ENCODE assay signal across 8 cellular contexts in genomic region chr19:36771275-36772231, GRCh38. TPM values are rescaled to one million over a fixed set of nuclear protein-coding genes. Genes with fewer than 3 reads are reported as not detected.
A peak's percentile ranks its signal among the peaks of the same experiment; 100 is the strongest.
DNase-seq lines count a peak whose midpoint lies in the region; ATAC-seq, FAIRE-seq and TF ChIP-seq lines count a peak whose summit lies in the region.

No MANE protein-coding gene starts in this region.

- H3K9me3 Mint-ChIP-seq in stimulated activated effector memory CD8-positive, alpha-beta T cell treated with anti-CD3 and anti-CD28 coated beads, Interleukin-12 subunit alpha, Interleukin-12 subunit beta, amount 100 ng/mL, for 72 hours: peaks cover 8% of the 10 kb centered on the region

- POLR2A ChIA-PET in HepG2 (lab: Yijun Ruan, JAX): interaction anchor here (0.6 to 1.7 kb wide), 8 partner anchors 66 to 718 kb away, joined by 3 to 13 read pairs (median 4); partner anchors contain the start of genes ZNF260, ZNF345, ZNF382 and ZNF383

- peak; percentile 74 for ATAC-seq in HepG2
- no peak for ATAC-seq in stimulated activated effector memory CD8-positive, alpha-beta T cell treated with anti-CD3 and anti-CD28 coated beads, Interleukin-12 subunit alpha, Interleukin-12 subunit beta, amount 100 ng/mL, for 72 hours
- no peak for ATAC-seq in GM18909 (IDR thresholded peaks at IDR 0.05; ENCODE audit: poor library complexity, unreplicated experiment)
- ATAC-seq in HG02970 (IDR thresholded peaks at IDR 0.05; ENCODE audit: low FRiP score, unreplicated experiment): no peak

- peaks cover 27% of the 10 kb centered on the region for H3K4me1 Mint-ChIP-seq in stimulated activated effector memory CD8-positive, alpha-beta T cell treated with anti-CD3 and anti-CD28 coated beads, Interleukin-12 subunit alpha, Interleukin-12 subunit beta, amount 100 ng/mL, for 72 hours

- peaks cover 3% of the 10 kb centered on the region for H3K79me2 ChIP-seq in HepG2 (ENCODE audit: insufficient read depth, low read length)

- DNase-seq in DMS 273 treated with DMSO at 0.1 percent for 48 hours (lab: John Stamatoyannopoulos, UW) (peak; percentile 79), HS-27A (ENCODE audit: low read depth) (peak; percentile 58), SKM-1 treated with dmso at 0.1 percent for 144 hours (lab: John Stamatoyannopoulos, UW; ENCODE audit: unreplicated experiment) (peak; percentile 31), dorsolateral prefrontal cortex (peak in 1 of 10 donors; percentile 19), HepG2 (ENCODE audit: low spot score) (peak; percentile 85)
- peak in 1 of 2 donors; percentile 56 for DNase-seq in stimulated activated effector memory CD8-positive, alpha-beta T cell treated with anti-CD3 and anti-CD28 coated beads, Interleukin-12 subunit alpha, Interleukin-12 subunit beta, amount 100 ng/mL, for 72 hours (ENCODE audit: low spot score in 2 of 2)

- no TSS peak for BruUV-seq in HepG2 (replicated peaks; lab: Mats Ljungman, UMichigan)

- peak; percentile 22 to 69; a peak in 2 of 4 replicates for TF ChIP-seq POLR2A in HepG2 (IDR thresholded peaks at IDR 0.05; ENCODE audit: insufficient read depth in 1 of 2, low read depth in 2 of 2, low read length in 2 of 2)

- 11% methylated on average over 18 of the region's 29 CpGs for WGBS in HepG2 (ENCODE audit: low lambda C conversion rate)

- intact Hi-C loops in dorsolateral prefrontal cortex (cut with DNase I) (loop anchor here (2.0 to 10.0 kb wide), 7 partner anchors 66 to 244 kb away; partner anchors contain the start of genes ZNF567 (in 2 of the 2), ZNF260 (in 1 of the 2), ZNF345 (in 1 of the 2) and ZNF461 (in 1 of the 2)), HepG2 (cut with micrococcal nuclease; ENCODE audit: unreplicated experiment) (loop anchor here (2.0 to 5.0 kb wide), 2 partner anchors 81 to 199 kb away; partner anchors contain the start of genes ZNF345 and ZNF529)

- H3K4me3 ChIP-seq in dorsolateral prefrontal cortex (peak overlapping the region; percentile 21 to 100 (median 88)), HepG2 (replicated peaks in 1 of 3; ENCODE audit: insufficient read depth in 1 of 3, low read depth in 2 of 3, low read length in 3 of 3) (peak overlapping the region; percentile 73 to 93 (median 78))

- peak; percentile 54 for FAIRE-seq in HepG2 (lab: Jason Lieb, UNC)

- H3K36me3 Mint-ChIP-seq in stimulated activated effector memory CD8-positive, alpha-beta T cell treated with anti-CD3 and anti-CD28 coated beads, Interleukin-12 subunit alpha, Interleukin-12 subunit beta, amount 100 ng/mL, for 72 hours: peaks cover 21% of the 10 kb centered on the region

- H3K36me3 ChIP-seq in HepG2 (replicated peaks in 1 of 2; ENCODE audit: control insufficient read depth in 1 of 2, insufficient read depth in 2 of 2, low read length in 2 of 2): no peaks in the 10 kb centered on the region

- peak overlapping the region; percentile 75 for H3K9ac ChIP-seq in HepG2 (ENCODE audit: insufficient read depth, low read depth, low read length)

- H3K27ac Mint-ChIP-seq in stimulated activated effector memory CD8-positive, alpha-beta T cell treated with anti-CD3 and anti-CD28 coated beads, Interleukin-12 subunit alpha, Interleukin-12 subunit beta, amount 100 ng/mL, for 72 hours: peak overlapping the region; percentile 95

- TF ChIP-seq CTCF in dorsolateral prefrontal cortex (IDR thresholded peaks at IDR 0.05 in 54 of 56, conservative IDR thresholded peaks at IDR 0.05 in 2 of 56; ENCODE audit: low read depth in 1 of 56, partially characterized antibody in 56 of 56) (no peak), HepG2 (CRISPR knock-in tag; IDR thresholded peaks at IDR 0.05) (no peak)

- no peak for TF ChIP-seq EP300 in HepG2 (IDR thresholded peaks at IDR 0.05; ENCODE audit: low read depth in 2 of 2, low read length in 2 of 2)
- TF ChIP-seq EP300 in HepG2 (CRISPR knock-in tag; IDR thresholded peaks at IDR 0.05; ENCODE audit: borderline replicate concordance): no peak

- H3K27me3 ChIP-seq in dorsolateral prefrontal cortex (no peaks in the 10 kb centered on the region), HepG2 (ENCODE audit: control insufficient read depth in 1 of 2, insufficient read depth in 2 of 2, low read length in 2 of 2) (no peaks in the 10 kb centered on the region; a peak in 1 of 5 replicates)

- peak overlapping the region; percentile 83 for H3K4me2 ChIP-seq in HepG2 (ENCODE audit: low read depth, low read length)

- no peak for TF ChIP-seq RAD21 in HepG2 (CRISPR knock-in tag; IDR thresholded peaks at IDR 0.05)

- H4K20me1 ChIP-seq in HepG2 (ENCODE audit: insufficient read depth, low read length): no peaks in the 10 kb centered on the region

- peak overlapping the region in 29 of 59 donors; percentile 7 to 97 (median 87) for H3K27ac ChIP-seq in dorsolateral prefrontal cortex
- H3K27ac ChIP-seq in HepG2 (ENCODE audit: extremely low read length, insufficient read depth, low read length): peak overlapping the region; percentile 79

- H3K4me1 ChIP-seq in HepG2 (ENCODE audit: insufficient read depth, low read length): 0 out of 2 replicates have a peak, but pooled peaks cover 5% of the 10 kb centered on the region

- peak overlapping the region; percentile 98 for H3K4me3 Mint-ChIP-seq in stimulated activated effector memory CD8-positive, alpha-beta T cell treated with anti-CD3 and anti-CD28 coated beads, Interleukin-12 subunit alpha, Interleukin-12 subunit beta, amount 100 ng/mL, for 72 hours

- CTCF ChIA-PET in HepG2 (lab: Yijun Ruan, JAX; ENCODE audit: low intra/inter-chr PET ratio, low total read pairs): no interaction called here

- in situ Hi-C loops in HepG2 (cut with HindIII; ENCODE audit: extremely low pct_ligation_motif_present, low pct_unique_long_range_greater_than_20kb): no loop called here

- H2AFZ ChIP-seq in HepG2 (ENCODE audit: low read length): peak overlapping the region; percentile 2

- peaks cover 54% of the 10 kb centered on the region for H3K9me3 ChIP-seq in HepG2 (ENCODE audit: low read length)

TF ChIP-seq in HepG2, 621 proteins besides CTCF, POLR2A, EP300 and RAD21 (continues in another document):
- TF ChIP-seq IRF2 (CRISPR knock-in tag; IDR thresholded peaks at IDR 0.05) (peak; percentile 59; the same call in 1 of the 2 replicates), SAP130 (CRISPR knock-in tag; IDR thresholded peaks at IDR 0.05; ENCODE audit: low read depth) (peak; percentile 54; the same call in 1 of the 2 replicates), SPEN (CRISPR knock-in tag; IDR thresholded peaks at IDR 0.05; ENCODE audit: low read depth) (0 out of 2 replicates have a peak, but pooled peaks have one; percentile 24), SRF (IDR thresholded peaks at IDR 0.05; ENCODE audit: low read depth, low read length) (peak; percentile 94), RARA (CRISPR knock-in tag; IDR thresholded peaks at IDR 0.05) (no peak)
- TF ChIP-seq, protein P1, sequence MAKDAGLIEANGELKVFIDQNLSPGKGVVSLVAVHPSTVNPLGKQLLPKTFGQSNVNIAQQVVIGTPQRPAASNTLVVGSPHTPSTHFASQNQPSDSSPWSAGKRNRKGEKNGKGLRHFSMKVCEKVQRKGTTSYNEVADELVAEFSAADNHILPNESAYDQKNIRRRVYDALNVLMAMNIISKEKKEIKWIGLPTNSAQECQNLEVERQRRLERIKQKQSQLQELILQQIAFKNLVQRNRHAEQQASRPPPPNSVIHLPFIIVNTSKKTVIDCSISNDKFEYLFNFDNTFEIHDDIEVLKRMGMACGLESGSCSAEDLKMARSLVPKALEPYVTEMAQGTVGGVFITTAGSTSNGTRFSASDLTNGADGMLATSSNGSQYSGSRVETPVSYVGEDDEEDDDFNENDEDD (CRISPR knock-in tag; IDR thresholded peaks at IDR 0.05; ENCODE audit: borderline replicate concordance): peak; percentile 51; the same call in 1 of the 2 replicates

RNA-seq across cellular contexts. Expression of gene ZNF850, which starts 1.1 kb away (rescaled TPM):
- total RNA-seq in dorsolateral prefrontal cortex: 1 to 10 TPM in 115 of 120 experiments, under 1 TPM in 5; 0.84 to 5.1 (median 1.8) TPM
- total RNA-seq in HepG2 (2016; rRNA removed; fragmentation: Illumina TruSeq; extraction: Trizol): 6.6 and 11.4 TPM in 2 replicates
- 0.79 and 1.0 TPM in 2 replicates for total RNA-seq in HepG2 (2016; cell fraction: cytosol; rRNA removed; fragmentation: Illumina TruSeq; extraction: Trizol; ENCODE audit: low read depth)
- total RNA-seq in HepG2 (2016; cell fraction: insoluble cytoplasmic fraction; rRNA removed; fragmentation: Illumina TruSeq; extraction: Trizol): 6.5 and 11.8 TPM in 2 replicates
- 2.2 and 3.3 TPM in 2 replicates for total RNA-seq in HepG2 (2016; cell fraction: membrane; rRNA removed; fragmentation: Illumina TruSeq; extraction: Trizol)
- 4.2 and 4.8 TPM in 2 replicates for total RNA-seq in HepG2 (2016; cell fraction: nucleus; rRNA removed; fragmentation: Illumina TruSeq; extraction: Trizol)
- 0.78 and 0.81 TPM in 2 replicates for polyA plus RNA-seq in HepG2 (2011; rRNA removed)
- polyA plus RNA-seq in HepG2 (2011; cell fraction: cytosol; rRNA removed): 0.71 and 1.00 TPM in 2 replicates
- 0.55 and 1.7 TPM in 2 replicates for polyA plus RNA-seq in HepG2 (2011; cell fraction: nucleus; rRNA removed)
- 0.35 and 0.52 TPM in 2 replicates for polyA plus RNA-seq in HepG2 (2012)
- polyA plus RNA-seq in HepG2 (2016; cell fraction: cytosol; fragmentation: Illumina TruSeq; extraction: Trizol; ENCODE audit: low read depth): 0.07 and 0.38 TPM in 2 replicates
- polyA plus RNA-seq in HepG2 (2016; cell fraction: insoluble cytoplasmic fraction; fragmentation: Illumina TruSeq; extraction: Trizol; ENCODE audit: low read depth): 1.7 and 1.8 TPM in 2 replicates
- 0.50 and 0.65 TPM in 2 replicates for polyA plus RNA-seq in HepG2 (2016; cell fraction: membrane; fragmentation: Illumina TruSeq; extraction: Trizol; ENCODE audit: low read depth)
- 3.2 and 3.3 TPM in 2 replicates for polyA plus RNA-seq in HepG2 (2016; cell fraction: nucleus; fragmentation: Illumina TruSeq; extraction: Trizol; ENCODE audit: insufficient read depth, low read depth)
- 2.6 TPM in 1 of 2 replicates, not detected in the other for polyA minus RNA-seq in HepG2 (2011; rRNA and poly(A)+ RNA removed; ENCODE audit: low replicate concordance)
- 1.6 and 2.0 TPM in 2 replicates for polyA minus RNA-seq in HepG2 (2011; cell fraction: cytosol; rRNA and poly(A)+ RNA removed)
- 3.2 and 4.5 TPM in 2 replicates for polyA minus RNA-seq in HepG2 (2011; cell fraction: nucleus; rRNA and poly(A)+ RNA removed)
